In genomic region chr2:172427256-172427989, GRCh38 we compare ENCODE assay signal across 1 cellular context.
TF ChIP-seq lines count a peak whose summit lies in the region.

Gene ITGA6 (plus strand): TSS chr2:172427586.

TF ChIP-seq in HepG2, 621 proteins besides CTCF, POLR2A, EP300 and RAD21 (continued from another document and continues in another):
- TF ChIP-seq KIAA2018 (CRISPR knock-in tag; IDR thresholded peaks at IDR 0.05; ENCODE audit: borderline replicate concordance), result no peak
- TF ChIP-seq SAFB2 (CRISPR knock-in tag; IDR thresholded peaks at IDR 0.05; ENCODE audit: borderline replicate concordance, low read depth), result peak; percentile 53; the same call in 1 of the 2 replicates
- no peak for TF ChIP-seq ZNF530 (CRISPR knock-in tag; IDR thresholded peaks at IDR 0.05; ENCODE audit: low read depth)
- TF ChIP-seq ZHX2 (IDR thresholded peaks at IDR 0.05; ENCODE audit: low read depth), result 0 out of 2 replicates have a peak, but pooled peaks have one; percentile 21
- TF ChIP-seq ZHX2 (CRISPR knock-in tag; IDR thresholded peaks at IDR 0.05; ENCODE audit: borderline replicate concordance), result no peak
- TF ChIP-seq DR1 (CRISPR knock-in tag; IDR thresholded peaks at IDR 0.05), result peak; percentile 91
- TF ChIP-seq TERF1 (CRISPR knock-in tag; IDR thresholded peaks at IDR 0.05), result no peak
- TF ChIP-seq ZNF710 (CRISPR knock-in tag; IDR thresholded peaks at IDR 0.05; ENCODE audit: borderline replicate concordance), result peak; percentile 63; the same call in 1 of the 2 replicates
- no peak; the same call in 1 of the 2 replicates for TF ChIP-seq ZNF367 (CRISPR knock-in tag; IDR thresholded peaks at IDR 0.05; ENCODE audit: borderline replicate concordance)
- TF ChIP-seq ZBTB49 (CRISPR knock-in tag; IDR thresholded peaks at IDR 0.05; ENCODE audit: borderline replicate concordance), result no peak
- peak; percentile 77; the same call in 1 of the 2 replicates for TF ChIP-seq ZBTB46 (CRISPR knock-in tag; IDR thresholded peaks at IDR 0.05; ENCODE audit: borderline replicate concordance)
- peak; percentile 69; the same call in 1 of the 2 replicates for TF ChIP-seq RELA (CRISPR knock-in tag; IDR thresholded peaks at IDR 0.05)
- no peak for TF ChIP-seq ZFP37 (CRISPR knock-in tag; IDR thresholded peaks at IDR 0.05; ENCODE audit: borderline replicate concordance)
- TF ChIP-seq ZMYM4 (CRISPR knock-in tag; IDR thresholded peaks at IDR 0.05), result peak; percentile 74
- no peak for TF ChIP-seq ZNF251 (CRISPR knock-in tag; IDR thresholded peaks at IDR 0.05)
- TF ChIP-seq HNF1A (IDR thresholded peaks at IDR 0.05; ENCODE audit: low read depth), result no peak
- peak; percentile 72; the same call in 1 of the 2 replicates for TF ChIP-seq HNF1A (CRISPR knock-in tag; IDR thresholded peaks at IDR 0.05; ENCODE audit: borderline replicate concordance)
- TF ChIP-seq ZNF547 (CRISPR knock-in tag; IDR thresholded peaks at IDR 0.05), result peak; percentile 45; the same call in 1 of the 2 replicates
- TF ChIP-seq ZNF224 (CRISPR knock-in tag; IDR thresholded peaks at IDR 0.05), result no peak
- TF ChIP-seq RFX5 (IDR thresholded peaks at IDR 0.05; ENCODE audit: low read depth, low read length), result no peak
- peak; percentile 85; the same call in 1 of the 2 replicates for TF ChIP-seq ZSCAN21 (CRISPR knock-in tag; IDR thresholded peaks at IDR 0.05; ENCODE audit: borderline replicate concordance)
- TF ChIP-seq BRCA1 (CRISPR knock-in tag; IDR thresholded peaks at IDR 0.05), result no peak
- no peak; the same call in 1 of the 2 replicates for TF ChIP-seq POGZ (CRISPR knock-in tag; IDR thresholded peaks at IDR 0.05)
- peak; percentile 73 for TF ChIP-seq CBX1 (IDR thresholded peaks at IDR 0.05; ENCODE audit: low read depth)
- TF ChIP-seq YEATS2 (CRISPR knock-in tag; IDR thresholded peaks at IDR 0.05; ENCODE audit: borderline replicate concordance), result peak; percentile 68
- TF ChIP-seq HOXD1 (CRISPR knock-in tag; IDR thresholded peaks at IDR 0.05), result 0 out of 2 replicates have a peak, but pooled peaks have one; percentile 4
- peak; percentile 78 for TF ChIP-seq EED (CRISPR knock-in tag; IDR thresholded peaks at IDR 0.05)
